ENCODE assay signal across 1 cellular context in genomic region chr17:17851101-17851500, GRCh38.
TF ChIP-seq lines count a peak whose summit lies in the region.

No MANE protein-coding gene starts in this region.

TF ChIP-seq in HepG2, 621 proteins besides CTCF, POLR2A, EP300 and RAD21:
- TF ChIP-seq HNF4A (CRISPR knock-in tag; IDR thresholded peaks at IDR 0.05) (no peak), ZNF354B (CRISPR knock-in tag; IDR thresholded peaks at IDR 0.05) (no peak), YEATS4 (CRISPR knock-in tag; IDR thresholded peaks at IDR 0.05; ENCODE audit: borderline replicate concordance) (no peak)
